ENCODE assay signal across 8 cellular contexts in genomic region chr10:55091691-55092328, GRCh38.
DNase-seq lines count a peak whose midpoint lies in the region; ATAC-seq, FAIRE-seq and TF ChIP-seq lines count a peak whose summit lies in the region.

No MANE protein-coding gene starts in this region.

- no peaks in the 10 kb centered on the region for H3K27me3 Mint-ChIP-seq in brain
- no peaks in the 10 kb centered on the region for H3K27me3 Mint-ChIP-seq in nephron progenitor cell (ENCODE audit: low read depth, poor library complexity)
- no peaks in the 10 kb centered on the region for H3K27me3 Mint-ChIP-seq in activated T-cell treated with anti-CD3 and anti-CD28 coated beads, Interleukin-2, amount 50 U/mL, for 24 hours

- H3K4me3 ChIP-seq in sigmoid colon = no peak overlapping the region

- DNase-seq in nephron progenitor cell (peak; percentile 6), urothelium cell line (ENCODE audit: low spot score) (no peak), sigmoid colon (no peak)
- DNase-seq in activated T-cell treated with anti-CD3 and anti-CD28 coated beads, Interleukin-2, amount 50 U/mL, for 24 hours = no peak
- DNase-seq in stimulated activated naive CD4-positive, alpha-beta T cell treated with Interleukin-2 at 50 U/mL for 16 hours (lab: John Stamatoyannopoulos, UW) = no peak

- no peak overlapping the region for H3K4me3 Mint-ChIP-seq in brain
- H3K4me3 Mint-ChIP-seq in nephron progenitor cell = no peak overlapping the region
- H3K4me3 Mint-ChIP-seq in activated T-cell treated with anti-CD3 and anti-CD28 coated beads, Interleukin-2, amount 50 U/mL, for 24 hours = no peak overlapping the region

- no peaks in the 10 kb centered on the region for H3K27me3 ChIP-seq in sigmoid colon

- no peak for TF ChIP-seq EP300 in sigmoid colon (IDR thresholded peaks at IDR 0.05)

- no peaks in the 10 kb centered on the region for H3K9me3 ChIP-seq in sigmoid colon

- no peaks in the 10 kb centered on the region for H3K4me1 Mint-ChIP-seq in brain
- H3K4me1 Mint-ChIP-seq in nephron progenitor cell = no peaks in the 10 kb centered on the region
- H3K4me1 Mint-ChIP-seq in activated T-cell treated with anti-CD3 and anti-CD28 coated beads, Interleukin-2, amount 50 U/mL, for 24 hours (ENCODE audit: low read depth) = no peaks in the 10 kb centered on the region

- intact Hi-C loops in sigmoid colon (cut with DNase I) = no loop called here

- FAIRE-seq in urothelium cell line (lab: Jason Lieb, UNC) = no peak

- no peak for TF ChIP-seq POLR2A in sigmoid colon (IDR thresholded peaks at IDR 0.05)

- H3K36me3 Mint-ChIP-seq in brain = no peaks in the 10 kb centered on the region
- no peaks in the 10 kb centered on the region for H3K36me3 Mint-ChIP-seq in nephron progenitor cell (ENCODE audit: low read depth)
- no peaks in the 10 kb centered on the region for H3K36me3 Mint-ChIP-seq in activated T-cell treated with anti-CD3 and anti-CD28 coated beads, Interleukin-2, amount 50 U/mL, for 24 hours (ENCODE audit: low read depth)

- H3K27ac Mint-ChIP-seq in brain (no peak overlapping the region), nephron progenitor cell (no peak overlapping the region)
- no peak overlapping the region for H3K27ac Mint-ChIP-seq in activated T-cell treated with anti-CD3 and anti-CD28 coated beads, Interleukin-2, amount 50 U/mL, for 24 hours

- H3K27ac ChIP-seq in sigmoid colon = no peak overlapping the region

- no peaks in the 10 kb centered on the region for H3K9me3 Mint-ChIP-seq in brain
- no peaks in the 10 kb centered on the region for H3K9me3 Mint-ChIP-seq in nephron progenitor cell
- H3K9me3 Mint-ChIP-seq in activated T-cell treated with anti-CD3 and anti-CD28 coated beads, Interleukin-2, amount 50 U/mL, for 24 hours = peaks cover 2% of the 10 kb centered on the region

- 0% methylated on average over 1 of the region's 1 CpG for WGBS in sigmoid colon, 2 donors

- no peaks in the 10 kb centered on the region for H3K4me1 ChIP-seq in sigmoid colon

- peak; percentile 55 for TF ChIP-seq CTCF in GM12872 (IDR thresholded peaks at IDR 0.05; ENCODE audit: insufficient read depth, low read depth, low read length)
- peak; percentile 83 to 91 for TF ChIP-seq CTCF in brain (conservative IDR thresholded peaks at IDR 0.05)
- peak; percentile 93 for TF ChIP-seq CTCF in nephron progenitor cell (IDR thresholded peaks at IDR 0.05)
- peak in 2 of 4 experiments; percentile 17 to 51 for TF ChIP-seq CTCF in sigmoid colon (IDR thresholded peaks at IDR 0.05)

- H3K36me3 ChIP-seq in sigmoid colon = no peaks in the 10 kb centered on the region

- ATAC-seq in HG03159 (IDR thresholded peaks at IDR 0.05; ENCODE audit: unreplicated experiment) = peak; percentile 86
